Comparison of ENCODE assay signal across 8 cellular contexts in genomic region chr11:72722050-72722748, GRCh38. TPM values are rescaled to one million over a fixed set of nuclear protein-coding genes. Genes with fewer than 3 reads are reported as not detected.
A peak's percentile ranks its signal among the peaks of the same experiment; 100 is the strongest.
DNase-seq lines count a peak whose midpoint lies in the region; ATAC-seq and TF ChIP-seq lines count a peak whose summit lies in the region.

No MANE protein-coding gene starts in this region.

- H3K4me3 ChIP-seq in AG10803 (ENCODE audit: low read length) (peak overlapping the region; percentile 84), left lung (peak overlapping the region; percentile 42 to 65)

- no peaks in the 10 kb centered on the region for H3K9me3 ChIP-seq in left lung

- DNase-seq in AG10803 (ENCODE audit: low read depth) = peak; percentile 88
- peak; percentile 17 for DNase-seq in NCI-H345 treated with DMSO at 0.1 percent for 48 hours (lab: John Stamatoyannopoulos, UW; ENCODE audit: unreplicated experiment)
- peak; percentile 74 for DNase-seq in activated CD4-positive, alpha-beta T cell treated with anti-CD3 and anti-CD28 coated beads for 1 hour
- peak; percentile 73 to 84 for DNase-seq in cerebellar nuclear complex (lab: John Stamatoyannopoulos, UW)
- peak; percentile 92 to 93 for DNase-seq in left lung
- peak; percentile 85 for DNase-seq in stimulated activated CD4-positive, alpha-beta T cell treated with anti-CD3 and anti-CD28 coated beads, Interleukin-1b, Interleukin-23, amount 100 ng/mL, for 48 hours

- TF ChIP-seq CTCF in AG10803 (conservative IDR thresholded peaks at IDR 0.05; ENCODE audit: low read length) (no peak), left lung (IDR thresholded peaks at IDR 0.05) (no peak)

- H3K36me3 ChIP-seq in left lung = peaks cover 0 to 45% of the 10 kb centered on the region in 2 donors

- intact Hi-C loops in left lung (cut with DNase I) = loop anchor here in 1 of 2 donors (5.0 kb wide), 1 partner anchor 90 kb away; the partner anchor contains the start of gene ATG16L2

- in situ Hi-C loops in GM18951 (cut with MboI; ENCODE audit: low sequenced_read_pairs, unreplicated experiment) = loop anchor here (10.0 kb wide), 1 partner anchor 453 kb away; no protein-coding TSS in a partner anchor

- peaks cover 42 to 96% of the 10 kb centered on the region in 2 donors for H3K4me1 ChIP-seq in left lung

- H3K27me3 ChIP-seq in left lung = no peaks in the 10 kb centered on the region

- TF ChIP-seq POLR2A in GM18951 (IDR thresholded peaks at IDR 0.05; ENCODE audit: extremely low read depth, insufficient read depth, insufficient read length) = peak; percentile 69

- peak; percentile 81 for ATAC-seq in HG03159 (IDR thresholded peaks at IDR 0.05; ENCODE audit: unreplicated experiment)
- peak; percentile 76 for ATAC-seq in left lung

- peak overlapping the region; percentile 87 to 92 for H3K27ac ChIP-seq in left lung

RNA-seq across cellular contexts. Expression of gene ARAP1, which starts 30.0 kb away (rescaled TPM):
- 100 to 1,000 TPM; 172 to 222 TPM for total RNA-seq in left lung

RNA-seq across cellular contexts. Expression of gene PDE2A, which starts 48.0 kb away (rescaled TPM):
- 10 to 100 TPM in 1 of 2 donors, 1 to 10 TPM in 1; 9.7 to 13.8 TPM for total RNA-seq in left lung

Comparison
In these comparisons a context has a peak if more than half of its experiments do, and no peak if none do; other contexts are left out.
1. Peak in every context shown above with its lines: DNase-seq, ATAC-seq, H3K4me3 ChIP-seq and H3K27ac ChIP-seq.
2. DNase-seq: peak in every context shown above with its lines; median percentile 92 in left lung; 88 in AG10803; 85 in stimulated activated CD4-positive, alpha-beta T cell treated with anti-CD3 and anti-CD28 coated beads, Interleukin-1b, Interleukin-23, amount 100 ng/mL, for 48 hours; 78 in cerebellar nuclear complex; 74 in activated CD4-positive, alpha-beta T cell treated with anti-CD3 and anti-CD28 coated beads for 1 hour; 17 in NCI-H345 treated with DMSO at 0.1 percent for 48 hours.